In genomic region chr17:863880-864279, GRCh38 we compare ENCODE assay signal across 1 cellular context.
TF ChIP-seq lines count a peak whose summit lies in the region.

No MANE protein-coding gene starts in this region.

TF ChIP-seq in K562, 482 proteins besides CTCF, POLR2A, EP300 and RAD21 (continued from another document):
- TF ChIP-seq ZNF609 (CRISPR knock-in tag; IDR thresholded peaks at IDR 0.05; ENCODE audit: borderline replicate concordance): no peak
TF ChIP-seq in K562: peak in this region for 2.
